Comparison of ENCODE assay signal across 14 cellular contexts in genomic region chr12:92541024-92541423, GRCh38.
DNase-seq lines count a peak whose midpoint lies in the region; ATAC-seq and TF ChIP-seq lines count a peak whose summit lies in the region.
"Had no signal": no experiment of that assay in that cellular context is flagged by ENCODE, and none has a peak within 500 bp of the region (broad histone marks: within the 10 kb centered on the region; RNA-seq: fewer than 3 reads in every experiment).

No MANE protein-coding gene starts in this region.

- H3K27me3 Mint-ChIP-seq in stimulated activated naive CD8-positive, alpha-beta T cell treated with anti-CD3 and anti-CD28 coated beads, Interleukin-15, Interleukin-2, amounts not matched to agents 100 ng/mL and 50 ng/mL, for 24 hours: no peaks in the 10 kb centered on the region
- H3K27me3 Mint-ChIP-seq in glutamatergic neuron (ENCODE audit: unreplicated experiment): peaks cover 2% of the 10 kb centered on the region
- H3K27me3 Mint-ChIP-seq: activated naive CD8-positive, alpha-beta T cell treated with anti-CD3 and anti-CD28 coated beads, Interleukin-2, amount 10 ng/mL, durations not matched to agents 7 days and 5 days had no signal

- H3K4me3 Mint-ChIP-seq in stimulated activated naive CD8-positive, alpha-beta T cell treated with anti-CD3 and anti-CD28 coated beads, Interleukin-15, Interleukin-2, amounts not matched to agents 100 ng/mL and 50 ng/mL, for 24 hours: no peak overlapping the region
- H3K4me3 Mint-ChIP-seq in glutamatergic neuron (ENCODE audit: unreplicated experiment): no peak overlapping the region
- H3K4me3 Mint-ChIP-seq: activated naive CD8-positive, alpha-beta T cell treated with anti-CD3 and anti-CD28 coated beads, Interleukin-2, amount 10 ng/mL, durations not matched to agents 7 days and 5 days had no signal

- no peaks in the 10 kb centered on the region for H3K36me3 ChIP-seq in OCI-LY1 (ENCODE audit: insufficient read depth, low read length)
- H3K36me3 ChIP-seq: SJCRH30 had no signal

- no peaks in the 10 kb centered on the region for H3K9me3 ChIP-seq in OCI-LY1 (ENCODE audit: low read length)
- H3K9me3 ChIP-seq: SJCRH30 had no signal

- no peaks in the 10 kb centered on the region for H3K27me3 ChIP-seq in OCI-LY1 (ENCODE audit: insufficient read depth, low read length)
- H3K27me3 ChIP-seq: SJCRH30 had no signal

- peaks cover 45% of the 10 kb centered on the region for H3K4me1 ChIP-seq in OCI-LY1 (ENCODE audit: insufficient read depth, low read length, severe bottlenecking)

- no peak for DNase-seq in stimulated activated naive CD8-positive, alpha-beta T cell treated with anti-CD3 and anti-CD28 coated beads, Interleukin-15, Interleukin-2, amounts not matched to agents 100 U/mL and 50 U/mL, for 24 hours
- DNase-seq in glutamatergic neuron: no peak
- no peak for DNase-seq in NCI-H1417 (lab: John Stamatoyannopoulos, UW)
- DNase-seq in effector CD4-positive, alpha-beta T cell: no peak
- DNase-seq: activated CD4-positive, alpha-beta T cell treated with anti-CD3 and anti-CD28 coated beads for 1 hour; activated naive CD8-positive, alpha-beta T cell treated with anti-CD3 and anti-CD28 coated beads, Interleukin-2, amount 10 ng/mL, durations not matched to agents 7 days and 5 days; NCI-H1417 treated with DMSO at 0.1 percent for 48 hours; NCI-H774; SJCRH30 had no signal

- H3K4me1 Mint-ChIP-seq in stimulated activated naive CD8-positive, alpha-beta T cell treated with anti-CD3 and anti-CD28 coated beads, Interleukin-15, Interleukin-2, amounts not matched to agents 100 ng/mL and 50 ng/mL, for 24 hours (ENCODE audit: low read depth): peaks cover 75% of the 10 kb centered on the region
- peaks cover 45% of the 10 kb centered on the region for H3K4me1 Mint-ChIP-seq in glutamatergic neuron (ENCODE audit: low read depth, unreplicated experiment)

- peaks cover 7% of the 10 kb centered on the region for H3K9me3 Mint-ChIP-seq in stimulated activated naive CD8-positive, alpha-beta T cell treated with anti-CD3 and anti-CD28 coated beads, Interleukin-15, Interleukin-2, amounts not matched to agents 100 ng/mL and 50 ng/mL, for 24 hours
- peaks cover 13% of the 10 kb centered on the region for H3K9me3 Mint-ChIP-seq in glutamatergic neuron (ENCODE audit: unreplicated experiment)

- H3F3A ChIP-seq in OCI-LY1 (ENCODE audit: insufficient read depth, low read length): no peaks in the 10 kb centered on the region; the same call in 1 of the 2 replicates

- peak overlapping the region; percentile 45 for H3K27ac ChIP-seq in OCI-LY1 (ENCODE audit: low read depth, low read length, poor library complexity, severe bottlenecking)
- H3K27ac ChIP-seq: C4-2B, SJCRH30 had no signal

- H3K79me2 ChIP-seq in OCI-LY1 (ENCODE audit: insufficient read depth, low read length): no peaks in the 10 kb centered on the region

- H3K9ac ChIP-seq in OCI-LY1 (ENCODE audit: low read length): no peak overlapping the region

- TF ChIP-seq CTCF in OCI-LY1 (IDR thresholded peaks at IDR 0.05; ENCODE audit: low read length) (no peak), glutamatergic neuron (IDR thresholded peaks at IDR 0.05; ENCODE audit: partially characterized antibody, unreplicated experiment) (no peak)

- no peaks in the 10 kb centered on the region for H3K9me2 ChIP-seq in OCI-LY1 (ENCODE audit: low read depth, low read length)

- peaks cover 11% of the 10 kb centered on the region for H3K36me3 Mint-ChIP-seq in stimulated activated naive CD8-positive, alpha-beta T cell treated with anti-CD3 and anti-CD28 coated beads, Interleukin-15, Interleukin-2, amounts not matched to agents 100 ng/mL and 50 ng/mL, for 24 hours (ENCODE audit: low read depth)
- H3K36me3 Mint-ChIP-seq in glutamatergic neuron (ENCODE audit: unreplicated experiment): no peaks in the 10 kb centered on the region

- ATAC-seq in stimulated activated naive CD8-positive, alpha-beta T cell treated with anti-CD3 and anti-CD28 coated beads, Interleukin-15, Interleukin-2, amounts not matched to agents 100 U/mL and 50 U/mL, for 24 hours: no peak
- no peak for ATAC-seq in HG03097 (IDR thresholded peaks at IDR 0.05; ENCODE audit: low FRiP score, unreplicated experiment)
- ATAC-seq in HG02759 (IDR thresholded peaks at IDR 0.05; ENCODE audit: unreplicated experiment): no peak

- no peaks in the 10 kb centered on the region for H4K20me1 ChIP-seq in OCI-LY1 (ENCODE audit: insufficient read depth, low read length)

- H3K27ac Mint-ChIP-seq in stimulated activated naive CD8-positive, alpha-beta T cell treated with anti-CD3 and anti-CD28 coated beads, Interleukin-15, Interleukin-2, amounts not matched to agents 100 ng/mL and 50 ng/mL, for 24 hours: peak overlapping the region; percentile 99
- H3K27ac Mint-ChIP-seq in glutamatergic neuron (ENCODE audit: unreplicated experiment): peak overlapping the region; percentile 92

- H3K4me2 ChIP-seq in OCI-LY1 (ENCODE audit: low read length): peak overlapping the region; percentile 10; the same call in 1 of the 2 replicates

- peak overlapping the region; percentile 43 for H2AFZ ChIP-seq in OCI-LY1 (ENCODE audit: low read length)

- H3K4me3 ChIP-seq in OCI-LY1 (ENCODE audit: low read depth, low read length, poor library complexity, severe bottlenecking): no peak overlapping the region
- H3K4me3 ChIP-seq: SJCRH30 had no signal
